Comparison of ENCODE assay signal across 29 cellular contexts in the genomic region with DNA sequence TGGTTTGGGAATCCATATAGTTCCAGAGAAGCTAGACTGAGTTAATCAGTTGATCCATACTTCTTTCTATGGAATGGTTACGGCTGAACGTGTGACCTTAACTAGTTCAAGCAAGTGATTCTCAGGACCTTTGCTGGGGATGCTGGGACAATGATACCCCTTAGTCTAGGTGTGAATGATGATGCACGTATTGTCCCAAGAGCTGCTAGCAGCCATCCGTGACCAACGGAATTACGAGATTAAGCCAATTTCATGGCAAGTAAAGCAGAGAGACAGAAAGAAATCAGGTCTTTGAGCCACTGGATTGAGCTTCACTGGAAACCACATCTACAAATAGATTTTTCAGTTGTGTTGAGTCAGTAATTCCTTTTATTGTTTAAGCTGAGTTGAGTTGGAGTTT.
"Had no signal": no experiment of that assay in that cellular context is flagged by ENCODE, and none has a peak within 500 bp of the region (broad histone marks: within the 10 kb centered on the region; RNA-seq: fewer than 3 reads in every experiment).

No MANE protein-coding gene starts in this region.

- H3K36me3 ChIP-seq: esophagus squamous epithelium, gastrocnemius medialis, heart right ventricle, left lung, lower lobe of right lung had no signal

- ATAC-seq: effector memory CD8-positive, alpha-beta T cell; esophagus mucosa; gastrocnemius medialis; heart right ventricle; left cardiac atrium; left lung; left ventricle myocardium superior; lower lobe of right lung; mucosa of descending colon had no signal

- H3K27me3 ChIP-seq: dorsolateral prefrontal cortex, esophagus squamous epithelium, gastrocnemius medialis, heart right ventricle, left lung had no signal

- H3K4me3 Mint-ChIP-seq: effector memory CD8-positive, alpha-beta T cell; endodermal cell; naive B cell had no signal

- DNase-seq: dermis blood vessel endothelial cell; dorsolateral prefrontal cortex; effector CD8-positive, alpha-beta T cell; effector memory CD8-positive, alpha-beta T cell; endodermal cell; erythroblast; esophagus squamous epithelium; foreskin fibroblast; foreskin melanocyte; gastrocnemius medialis; glutamatergic neuron; head of caudate nucleus; heart right ventricle; hippocampal formation; left cardiac atrium; left lung; left ventricle myocardium superior; lower lobe of right lung; mesenchymal stem cell; midbrain; mucosa of descending colon; naive B cell had no signal

- H3K9me3 Mint-ChIP-seq: effector memory CD8-positive, alpha-beta T cell; endodermal cell had no signal

- FAIRE-seq: colon, endometrium, islet of Langerhans, keratinocyte had no signal

- H3K4me3 ChIP-seq: coronary artery, dorsolateral prefrontal cortex, esophagus squamous epithelium, gastrocnemius medialis, heart right ventricle, left lung, lower lobe of right lung, mucosa of descending colon had no signal

- H3K27ac ChIP-seq: coronary artery, dorsolateral prefrontal cortex, epithelial cell of prostate, esophagus squamous epithelium, gastrocnemius medialis, heart right ventricle, left lung, lower lobe of right lung had no signal

- H3K9me3 ChIP-seq: esophagus squamous epithelium, gastrocnemius medialis, heart right ventricle, left lung, lower lobe of right lung, mucosa of descending colon had no signal

- H3K27ac Mint-ChIP-seq: effector memory CD8-positive, alpha-beta T cell; endodermal cell; naive B cell had no signal

- H3K36me3 Mint-ChIP-seq: naive B cell had no signal

- H3K4me1 ChIP-seq: esophagus squamous epithelium, left lung had no signal
